ENCODE assay signal across 11 cellular contexts in genomic region chr17:32009262-32009542, GRCh38. TPM values are rescaled to one million over a fixed set of nuclear protein-coding genes. Genes with fewer than 3 reads are reported as not detected.
DNase-seq lines count a peak whose midpoint lies in the region; ATAC-seq, FAIRE-seq and TF ChIP-seq lines count a peak whose summit lies in the region.
"Had no signal": no experiment of that assay in that cellular context is flagged by ENCODE, and none has a peak within 500 bp of the region (broad histone marks: within the 10 kb centered on the region; RNA-seq: fewer than 3 reads in every experiment).

No MANE protein-coding gene starts in this region.

- H3K4me1 ChIP-seq in GM23248 (ENCODE audit: insufficient read depth) (no peaks in the 10 kb centered on the region; the same call in 1 of the 2 replicates), endothelial cell of umbilical vein (ENCODE audit: control insufficient read depth, extremely low read depth, insufficient read depth, low read length) (peaks cover 7% of the 10 kb centered on the region), psoas muscle (peaks cover 7% of the 10 kb centered on the region)

- TF ChIP-seq CTCF in endothelial cell of umbilical vein (IDR thresholded peaks at IDR 0.05; ENCODE audit: extremely low read depth in 1 of 2, insufficient read depth in 1 of 2, low read depth in 1 of 2, low read length in 2 of 2) (no peak), psoas muscle (IDR thresholded peaks at IDR 0.05) (no peak)

- DNase-seq in GM23248 (no peak), SK-N-MC (ENCODE audit: low read depth, low spot score) (no peak), endothelial cell of umbilical vein (ENCODE audit: low read depth, low spot score) (no peak), psoas muscle (no peak), glomerular visceral epithelial cell (ENCODE audit: extremely low spot score) (no peak), sciatic nerve (ENCODE audit: low spot score) (no peak), NCI-H146 (lab: John Stamatoyannopoulos, UW) (no peak), UCSD-AML1 (lab: John Stamatoyannopoulos, UW; ENCODE audit: unreplicated experiment) (no peak)
- DNase-seq: NCI-H446 treated with DMSO at 0.1 percent for 48 hours had no signal

- H3K36me3 ChIP-seq in GM23248 (ENCODE audit: low read depth) (no peaks in the 10 kb centered on the region), SK-N-MC (ENCODE audit: insufficient read depth, low read length) (no peaks in the 10 kb centered on the region), endothelial cell of umbilical vein (ENCODE audit: control insufficient read depth in 2 of 2, extremely low read depth in 1 of 2, insufficient read depth in 2 of 2, low read length in 2 of 2) (no peaks in the 10 kb centered on the region), psoas muscle (ENCODE audit: insufficient read depth in 1 of 2, low read depth in 1 of 2) (no peaks in the 10 kb centered on the region)
- H3K36me3 ChIP-seq: cardiac muscle cell had no signal

- H2AFZ ChIP-seq in GM23248 (no peak overlapping the region), endothelial cell of umbilical vein (ENCODE audit: low read depth, low read length) (no peak overlapping the region)

- FAIRE-seq in endothelial cell of umbilical vein (lab: Jason Lieb, UNC) = no peak
- FAIRE-seq: TTC549 had no signal

- no peak overlapping the region for H3K27ac ChIP-seq in GM23248
- H3K27ac ChIP-seq in SK-N-MC = no peak overlapping the region
- no peak overlapping the region for H3K27ac ChIP-seq in endothelial cell of umbilical vein (ENCODE audit: insufficient read depth, low read depth, low read length)
- no peak overlapping the region for H3K27ac ChIP-seq in psoas muscle
- H3K27ac ChIP-seq: cardiac muscle cell had no signal

- dilution Hi-C loops in endothelial cell of umbilical vein (cut with MboI; ENCODE audit: extremely low pct_ligation_motif_present, low sequenced_read_pairs) = no loop called here

- H3K9ac ChIP-seq in GM23248 (no peak overlapping the region), SK-N-MC (ENCODE audit: insufficient read length) (no peak overlapping the region), endothelial cell of umbilical vein (replicated peaks; ENCODE audit: extremely low read depth, insufficient read depth, low read length) (no peak overlapping the region)

- POLR2A ChIA-PET in endothelial cell of umbilical vein (lab: Charles Lee) = interaction anchor here (0.7 kb wide), 1 partner anchor 123 kb away, joined by 3 read pairs; no protein-coding TSS in a partner anchor

- H3K9me3 ChIP-seq in GM23248 (ENCODE audit: low read depth) (no peaks in the 10 kb centered on the region), SK-N-MC (ENCODE audit: low read depth, low read length) (no peaks in the 10 kb centered on the region), endothelial cell of umbilical vein (replicated peaks; ENCODE audit: control insufficient read depth, insufficient read depth, low read length) (no peaks in the 10 kb centered on the region), psoas muscle (no peaks in the 10 kb centered on the region)

- peaks cover 19% of the 10 kb centered on the region; the same call in 1 of the 2 replicates for H3F3A ChIP-seq in GM23248 (ENCODE audit: insufficient read depth)

- H3K79me2 ChIP-seq in GM23248 (ENCODE audit: insufficient read depth) = peaks cover 63% of the 10 kb centered on the region
- peaks cover 23% of the 10 kb centered on the region for H3K79me2 ChIP-seq in endothelial cell of umbilical vein (ENCODE audit: control insufficient read depth, insufficient read depth, low read length)

- intact Hi-C loops in endothelial cell of umbilical vein (cut with micrococcal nuclease) (loop anchor here (10.0 kb wide), 1 partner anchor 306 kb away; no protein-coding TSS in a partner anchor), psoas muscle (cut with DNase I) (loop anchor here in 1 of 2 donors (5.0 kb wide), 1 partner anchor 133 kb away; the partner anchor contains the start of gene RHOT1), sciatic nerve (cut with DNase I) (no loop called here)

- BruUV-seq in endothelial cell of umbilical vein (replicated peaks; lab: Mats Ljungman, UMichigan) = no TSS peak

- no peak for TF ChIP-seq POLR2A in endothelial cell of umbilical vein (IDR thresholded peaks at IDR 0.05; ENCODE audit: low read depth, low read length)

- H3K9me1 ChIP-seq in endothelial cell of umbilical vein (replicated peaks; ENCODE audit: control insufficient read depth, extremely low read depth, insufficient read depth, low read length) = no peaks in the 10 kb centered on the region

- in situ Hi-C loops in GM23248 (cut with MboI) = no loop called here

- WGBS in GM23248 (ENCODE audit: low coverage in 1 of 2, low lambda C conversion rate in 2 of 2, missing lambda C conversion rate in 2 of 2), 2 experiments = 93 to 100% methylated on average over 2 of the region's 2 CpGs
- 89 to 90% (median 90%) methylated on average over 2 of the region's 2 CpGs for WGBS in psoas muscle, 3 donors

- CTCF ChIA-PET in endothelial cell of umbilical vein (lab: Charles Lee) = interaction anchor here (4.4 kb wide), 1 partner anchor 130 kb away, joined by 96 read pairs; no protein-coding TSS in a partner anchor

- ATAC-seq in psoas muscle = no peak
- ATAC-seq in sciatic nerve = no peak

- no peaks in the 10 kb centered on the region for H4K20me1 ChIP-seq in GM23248 (ENCODE audit: insufficient read depth)
- no peaks in the 10 kb centered on the region for H4K20me1 ChIP-seq in endothelial cell of umbilical vein (replicated peaks; ENCODE audit: control insufficient read depth, extremely low read depth, insufficient read depth, low read length)

- H3K4me2 ChIP-seq in GM23248 (ENCODE audit: unreplicated experiment) (peak overlapping the region; percentile 93), endothelial cell of umbilical vein (ENCODE audit: insufficient read depth, low read length) (peak overlapping the region; percentile 62)

- H3K27me3 ChIP-seq in GM23248 (replicated peaks; ENCODE audit: insufficient read depth) (no peaks in the 10 kb centered on the region), endothelial cell of umbilical vein (ENCODE audit: control insufficient read depth in 2 of 2, insufficient read depth in 2 of 2, low read length in 2 of 2) (no peaks in the 10 kb centered on the region), psoas muscle (ENCODE audit: insufficient read depth in 3 of 3, low read length in 2 of 3) (no peaks in the 10 kb centered on the region)
- H3K27me3 ChIP-seq: cardiac muscle cell had no signal

- no peaks in the 10 kb centered on the region for H3K9me2 ChIP-seq in GM23248 (ENCODE audit: insufficient read depth)

- peak overlapping the region; percentile 82; the same call in 1 of the 2 replicates for H3K4me3 ChIP-seq in GM23248
- H3K4me3 ChIP-seq in SK-N-MC = peak overlapping the region; percentile 97
- H3K4me3 ChIP-seq in endothelial cell of umbilical vein (replicated peaks in 1 of 3; ENCODE audit: insufficient read depth in 1 of 3, low read depth in 1 of 3, low read length in 3 of 3) = peak overlapping the region in 1 of 3 experiments; percentile 71
- peak overlapping the region; percentile 83 for H3K4me3 ChIP-seq in psoas muscle

TF ChIP-seq in endothelial cell of umbilical vein, 7 proteins besides CTCF, POLR2A, EP300 and RAD21:
- TF ChIP-seq POLR2AphosphoS5 (IDR thresholded peaks at IDR 0.05; ENCODE audit: insufficient read depth, low read depth, low read length) (no peak), MAX (IDR thresholded peaks at IDR 0.05; ENCODE audit: insufficient read depth, insufficient read length) (no peak), FOS (IDR thresholded peaks at IDR 0.05; ENCODE audit: borderline replicate concordance, insufficient read depth, low read length) (no peak), MYC (IDR thresholded peaks at IDR 0.05; ENCODE audit: low read depth, low read length) (no peak), GATA2 (IDR thresholded peaks at IDR 0.05; ENCODE audit: insufficient read depth, insufficient read length, low read depth, low read length) (no peak), JUN (IDR thresholded peaks at IDR 0.05; ENCODE audit: borderline replicate concordance, insufficient read depth, insufficient read length, low read depth) (no peak), EZH2 (IDR thresholded peaks at IDR 0.05; ENCODE audit: borderline replicate concordance, low read depth, low read length, severe bottlenecking) (no peak)

RNA-seq across cellular contexts. Expression of gene LRRC37B, which starts 2.0 kb away (rescaled TPM):
- 2.1 and 5.1 TPM in 2 replicates for total RNA-seq in GM23248 (2014; rRNA removed; shearing (Covaris generic))
- polyA plus RNA-seq in GM23248 (2016; fragmentation: Nextera tagmentation; extraction: Ambion mirVana) (3.1 and 3.7 TPM in 2 replicates), endothelial cell of umbilical vein (10.8 and 12.9 TPM in 2 replicates), psoas muscle (1 to 10 TPM; 1.5 to 3.8 (median 2.8) TPM)
- total RNA-seq in endothelial cell of umbilical vein (19.0 and 22.5 TPM in 2 replicates), psoas muscle (1 to 10 TPM; 2.0 to 6.5 (median 4.1) TPM), sciatic nerve (25.7 TPM)
- polyA plus RNA-seq in endothelial cell of umbilical vein (2011; cell fraction: cytosol; rRNA removed) = 9.5 and 9.9 TPM in 2 replicates
- polyA plus RNA-seq in endothelial cell of umbilical vein (2011; cell fraction: nucleus; rRNA removed) = 41.1 and 41.8 TPM in 2 replicates
- polyA plus RNA-seq in endothelial cell of umbilical vein (2012) = 11.3 and 11.4 TPM in 2 replicates
- polyA minus RNA-seq in endothelial cell of umbilical vein = 28.2 and 36.4 TPM in 2 replicates
- 11.1 TPM for polyA minus RNA-seq in endothelial cell of umbilical vein (2011; cell fraction: cytosol; rRNA and poly(A)+ RNA removed)
- polyA minus RNA-seq in endothelial cell of umbilical vein (2011; cell fraction: nucleus; rRNA and poly(A)+ RNA removed) = 32.1 and 43.9 TPM in 2 replicates
